In the genomic region with DNA sequence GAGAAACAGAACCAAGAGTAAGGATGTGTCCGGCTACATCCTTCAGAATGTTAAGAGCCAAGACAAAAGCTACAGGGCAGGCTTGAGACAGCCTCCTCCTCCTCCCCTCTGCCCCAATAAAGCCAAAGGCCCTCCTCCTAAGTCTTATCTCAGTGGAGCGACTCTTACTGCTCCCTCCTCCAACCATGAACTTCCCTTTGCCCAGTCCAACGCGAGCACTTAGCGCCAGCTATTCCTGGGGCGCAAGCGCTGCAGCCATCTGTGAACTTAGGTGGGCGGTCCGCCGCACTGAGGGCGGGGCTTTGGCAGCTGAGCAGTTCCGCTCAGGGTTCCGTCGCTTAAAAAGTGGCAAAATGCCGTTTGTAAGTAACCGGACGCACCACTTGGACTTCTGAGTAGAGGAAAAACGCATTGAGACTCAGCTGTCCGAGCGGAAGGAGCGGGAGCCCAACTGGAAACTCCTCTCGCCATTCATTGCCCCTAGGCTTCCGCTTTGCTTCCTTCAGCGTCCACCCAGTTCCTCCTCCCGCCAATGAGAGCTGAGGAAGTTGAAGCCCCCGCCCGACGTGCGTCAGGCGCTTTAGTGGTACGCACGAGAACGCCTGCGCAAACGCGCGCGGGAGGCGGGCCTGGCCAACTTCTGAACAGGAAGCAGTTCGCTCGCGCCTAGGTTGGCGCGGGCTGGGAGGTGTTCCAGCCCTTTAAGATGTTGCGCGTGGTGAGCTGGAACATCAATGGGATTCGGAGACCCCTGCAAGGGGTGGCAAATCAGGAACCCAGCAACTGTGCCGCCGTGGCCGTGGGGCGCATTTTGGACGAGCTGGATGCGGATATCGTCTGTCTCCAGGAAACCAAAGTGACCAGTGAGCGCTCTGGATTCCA, we compare ENCODE assay signal across 8 cellular contexts. TPM values are rescaled to one million over a fixed set of nuclear protein-coding genes. Genes with fewer than 3 reads are reported as not detected.
DNase-seq lines count a peak whose midpoint lies in the region; ATAC-seq and TF ChIP-seq lines count a peak whose summit lies in the region.

Gene APEX2, plus strand, starts transcription at position 647 of the 882 bp plus-strand sequence. Its CDS starts 60 bp downstream, at position 707.

- no peak for TF ChIP-seq CTCF in lung (IDR thresholded peaks at IDR 0.05; ENCODE audit: control extremely low read depth, extremely low read depth)

- no peaks in the 10 kb centered on the region for H3K9me3 Mint-ChIP-seq in CD8-positive, alpha-beta memory T cell

- peak within 1 kb of the TSS; percentile 91 for H3K4me3 ChIP-seq in CD8-positive, alpha-beta memory T cell (ENCODE audit: low read length)
- peak within 1 kb of the TSS; percentile 55 for H3K4me3 ChIP-seq in lung

- CTCF ChIA-PET in CD8-positive, alpha-beta memory T cell (lab: Charles Lee): interaction anchor here (0.7 to 1.8 kb wide), 4 partner anchors 12 to 361 kb away, joined by 3 to 7 read pairs (median 4); no protein-coding TSS in a partner anchor

- peaks cover 0 to 37% (median 0%) of the 10 kb centered on the region in 3 donors for H3K36me3 Mint-ChIP-seq in CD8-positive, alpha-beta memory T cell

- peaks cover 14% of the 10 kb centered on the region for H3K4me1 ChIP-seq in CD8-positive, alpha-beta memory T cell (ENCODE audit: insufficient read depth, low read length)
- H3K4me1 ChIP-seq in lung (ENCODE audit: control insufficient read depth in 2 of 2, insufficient read depth in 2 of 2, low read length in 2 of 2): peaks cover 0 to 6% of the 10 kb centered on the region in 2 donors

- peak; percentile 80 to 92 (median 84) for DNase-seq in CD8-positive, alpha-beta memory T cell
- peak; percentile 63 for DNase-seq in HS-5 (ENCODE audit: low read depth)
- peak; percentile 79 for DNase-seq in NK-92 treated with Interleukin-12 subunit alpha and Interleukin-12 subunit beta, amount 100 ng/mL, for 24 hours (lab: John Stamatoyannopoulos, UW)
- DNase-seq in activated CD8-positive, alpha-beta memory T cell treated with anti-CD3 and anti-CD28 coated beads for 24 hours: peak; percentile 89
- peak; percentile 77 for DNase-seq in effector CD8-positive, alpha-beta T cell (lab: John Stamatoyannopoulos, UW)
- peak; percentile 90 for DNase-seq in lung (ENCODE audit: low spot score)
- DNase-seq in stimulated activated CD4-positive, alpha-beta T cell treated with anti-CD3 and anti-CD28 coated beads, TNF-alpha, amount 100 ng/mL, for 4 hours (ENCODE audit: low read depth in 3 of 3): peak; percentile 59 to 76 (median 76)

- H3K36me3 ChIP-seq in CD8-positive, alpha-beta memory T cell (ENCODE audit: insufficient read depth, low read length): peaks cover 13% of the 10 kb centered on the region
- H3K36me3 ChIP-seq in lung (ENCODE audit: control insufficient read depth in 2 of 2, insufficient read depth in 2 of 2, low read length in 2 of 2): peaks cover 0 to 6% of the 10 kb centered on the region in 2 donors

- ATAC-seq in GM19468 (IDR thresholded peaks at IDR 0.05; ENCODE audit: extremely low read depth, unreplicated experiment) (peak; percentile 92), lung (ENCODE audit: insufficient read depth, low FRiP score) (peak; percentile 95)

- peaks cover 20 to 31% (median 24%) of the 10 kb centered on the region in 3 donors for H3K4me1 Mint-ChIP-seq in CD8-positive, alpha-beta memory T cell

- POLR2A ChIA-PET in CD8-positive, alpha-beta memory T cell (lab: Charles Lee): interaction anchor here (0.6 to 1.8 kb wide), 5 partner anchors 191 to 1495 kb away, joined by 3 to 12 read pairs (median 3); partner anchors contain the start of genes GNL3L and MAGEH1

- 1 to 37% methylated on average over 53 to 55 of the region's 55 CpGs for WGBS in lung, 2 donors

- no peaks in the 10 kb centered on the region for H3K9me3 ChIP-seq in CD8-positive, alpha-beta memory T cell (ENCODE audit: low read length)
- H3K9me3 ChIP-seq in lung (ENCODE audit: control insufficient read depth in 2 of 2, insufficient read depth in 1 of 2, low read length in 1 of 2): no peaks in the 10 kb centered on the region

- H3K4me3 Mint-ChIP-seq in CD8-positive, alpha-beta memory T cell: peak within 1 kb of the TSS; percentile 85 to 98 (median 95)

- peak within 1 kb of the TSS; percentile 86 to 99 (median 98) for H3K27ac Mint-ChIP-seq in CD8-positive, alpha-beta memory T cell

- no peaks in the 10 kb centered on the region for H3K27me3 ChIP-seq in CD8-positive, alpha-beta memory T cell (ENCODE audit: insufficient read depth, low read length, poor library complexity, severe bottlenecking)
- H3K27me3 ChIP-seq in lung (ENCODE audit: control insufficient read depth, insufficient read depth): no peaks in the 10 kb centered on the region

- H3K27me3 Mint-ChIP-seq in CD8-positive, alpha-beta memory T cell: peaks cover 0 to 2% of the 10 kb centered on the region in 2 donors

- peak within 1 kb of the TSS; percentile 96 for H3K27ac ChIP-seq in CD8-positive, alpha-beta memory T cell (ENCODE audit: low read depth, low read length)
- peak within 1 kb of the TSS; percentile 90 for H3K27ac ChIP-seq in lung (ENCODE audit: low read depth in 1 of 2, low read length in 1 of 2)

RNA-seq across cellular contexts. Expression of gene APEX2, which starts in this region (rescaled TPM):
- 10 to 100 TPM; 35.2 to 42.8 TPM for total RNA-seq in CD8-positive, alpha-beta memory T cell
- polyA plus RNA-seq in CD8-positive, alpha-beta memory T cell: 26.0 TPM
- total RNA-seq in lung: 10 to 100 TPM in 1 of 2 donors, 1 to 10 TPM in 1; 6.4 to 14.0 TPM
- polyA plus RNA-seq in lung: 10 to 100 TPM in 1 of 2 donors, 1 to 10 TPM in 1; 6.2 to 15.4 TPM

Comparison
In these comparisons a context has a peak if more than half of its experiments do, and no peak if none do; other contexts are left out.
1. Peak in every context shown above with its lines: DNase-seq, ATAC-seq, H3K4me3 ChIP-seq and H3K27ac ChIP-seq.